In genomic region chr2:134253804-134254203, GRCh38 we compare ENCODE assay signal across 8 cellular contexts. TPM values are rescaled to one million over a fixed set of nuclear protein-coding genes. Genes with fewer than 3 reads are reported as not detected.
DNase-seq lines count a peak whose midpoint lies in the region; ATAC-seq and TF ChIP-seq lines count a peak whose summit lies in the region.

Gene MGAT5 (plus strand): TSS chr2:134254072. CDS start chr2:134254404, 332 bp downstream.

- no TSS peak for BruUV-seq in MCF 10A (replicated peaks; lab: Mats Ljungman, UMichigan)

- no peak within 1 kb of the TSS for H3K27ac ChIP-seq in CD8-positive, alpha-beta T cell (ENCODE audit: low read depth, low read length)
- no peak within 1 kb of the TSS for H3K27ac ChIP-seq in naive thymus-derived CD4-positive, alpha-beta T cell (ENCODE audit: low read depth, low read length)

- H3K9me3 ChIP-seq in CD8-positive, alpha-beta T cell (ENCODE audit: low read length): no peaks in the 10 kb centered on the region
- H3K9me3 ChIP-seq in naive thymus-derived CD4-positive, alpha-beta T cell (ENCODE audit: control insufficient read depth in 2 of 3, low read length in 3 of 3): no peaks in the 10 kb centered on the region

- no peak for DNase-seq in CD8-positive, alpha-beta T cell
- DNase-seq in NCI-H1436 treated with DMSO at 0.1 percent for 48 hours (lab: John Stamatoyannopoulos, UW) (peak; percentile 74), MCF 10A (ENCODE audit: unreplicated experiment) (peak; percentile 70), NCI-H187 treated with DMSO at 0.1 percent for 48 hours (lab: John Stamatoyannopoulos, UW) (no peak), SW480 (ENCODE audit: low spot score) (no peak), globus pallidus (ENCODE audit: low spot score) (no peak)
- no peak for DNase-seq in naive thymus-derived CD4-positive, alpha-beta T cell

- no peak for ATAC-seq in CD8-positive, alpha-beta T cell
- ATAC-seq in GM21390 (IDR thresholded peaks at IDR 0.05; ENCODE audit: unreplicated experiment): peak; percentile 9
- ATAC-seq in naive thymus-derived CD4-positive, alpha-beta T cell: no peak

- peak within 1 kb of the TSS; percentile 35 for H3K27ac Mint-ChIP-seq in CD8-positive, alpha-beta T cell
- no peak within 1 kb of the TSS for H3K27ac Mint-ChIP-seq in MCF 10A (ENCODE audit: low read depth, unreplicated experiment)
- H3K27ac Mint-ChIP-seq in naive thymus-derived CD4-positive, alpha-beta T cell: peak within 1 kb of the TSS in 7 of 9 donors; percentile 14 to 72 (median 67)

- H3K4me3 ChIP-seq in CD8-positive, alpha-beta T cell (ENCODE audit: low read depth, low read length): no peak within 1 kb of the TSS
- no peak within 1 kb of the TSS for H3K4me3 ChIP-seq in naive thymus-derived CD4-positive, alpha-beta T cell (ENCODE audit: low read length)

- POLR2A ChIA-PET in CD8-positive, alpha-beta T cell (lab: Charles Lee): interaction anchor here (1.6 kb wide), 1 partner anchor 19 kb away, joined by 6 read pairs; no protein-coding TSS in a partner anchor
- POLR2A ChIA-PET in MCF 10A (lab: Yijun Ruan, JAX): no interaction called here
- POLR2A ChIA-PET in naive thymus-derived CD4-positive, alpha-beta T cell (lab: Charles Lee): no interaction called here

- no peaks in the 10 kb centered on the region for H3K9me3 Mint-ChIP-seq in CD8-positive, alpha-beta T cell
- no peaks in the 10 kb centered on the region for H3K9me3 Mint-ChIP-seq in MCF 10A (ENCODE audit: unreplicated experiment)
- no peaks in the 10 kb centered on the region for H3K9me3 Mint-ChIP-seq in naive thymus-derived CD4-positive, alpha-beta T cell

- H3K4me1 Mint-ChIP-seq in CD8-positive, alpha-beta T cell (ENCODE audit: low read depth): peaks cover 92% of the 10 kb centered on the region
- H3K4me1 Mint-ChIP-seq in MCF 10A (ENCODE audit: insufficient read depth, unreplicated experiment): peaks cover 13% of the 10 kb centered on the region
- H3K4me1 Mint-ChIP-seq in naive thymus-derived CD4-positive, alpha-beta T cell: peaks cover 56 to 96% (median 94%) of the 10 kb centered on the region in 7 donors

- no peaks in the 10 kb centered on the region for H3K36me3 ChIP-seq in CD8-positive, alpha-beta T cell (ENCODE audit: insufficient read depth, low read length)
- no peaks in the 10 kb centered on the region for H3K36me3 ChIP-seq in naive thymus-derived CD4-positive, alpha-beta T cell (ENCODE audit: control insufficient read depth in 2 of 3, insufficient read depth in 3 of 3, low read length in 3 of 3)

- no peaks in the 10 kb centered on the region for H3K27me3 Mint-ChIP-seq in CD8-positive, alpha-beta T cell (ENCODE audit: low read depth)
- no peaks in the 10 kb centered on the region for H3K27me3 Mint-ChIP-seq in MCF 10A (ENCODE audit: insufficient read depth, unreplicated experiment)
- no peaks in the 10 kb centered on the region for H3K27me3 Mint-ChIP-seq in naive thymus-derived CD4-positive, alpha-beta T cell

- H3K36me3 Mint-ChIP-seq in CD8-positive, alpha-beta T cell: peaks cover 24% of the 10 kb centered on the region
- H3K36me3 Mint-ChIP-seq in MCF 10A (ENCODE audit: insufficient read depth, unreplicated experiment): peaks cover 10% of the 10 kb centered on the region
- peaks cover 0 to 35% (median 22%) of the 10 kb centered on the region in 5 donors for H3K36me3 Mint-ChIP-seq in naive thymus-derived CD4-positive, alpha-beta T cell

- no peaks in the 10 kb centered on the region for H3K27me3 ChIP-seq in CD8-positive, alpha-beta T cell (ENCODE audit: insufficient read depth, low read length)
- H3K27me3 ChIP-seq in naive thymus-derived CD4-positive, alpha-beta T cell (ENCODE audit: control insufficient read depth in 2 of 2, insufficient read depth in 2 of 2, low read length in 2 of 2): no peaks in the 10 kb centered on the region

- H3K4me1 ChIP-seq in CD8-positive, alpha-beta T cell (ENCODE audit: insufficient read depth, low read length): peaks cover 75% of the 10 kb centered on the region
- H3K4me1 ChIP-seq in naive thymus-derived CD4-positive, alpha-beta T cell (ENCODE audit: control insufficient read depth in 2 of 2, insufficient read depth in 2 of 2, low read length in 2 of 2): peaks cover 43 to 78% of the 10 kb centered on the region in 2 donors

- TF ChIP-seq CTCF in CD8-positive, alpha-beta T cell (IDR thresholded peaks at IDR 0.05): no peak
- TF ChIP-seq CTCF in MCF 10A (IDR thresholded peaks at IDR 0.05; ENCODE audit: unreplicated experiment): no peak

- no peak within 1 kb of the TSS for H3K4me3 Mint-ChIP-seq in CD8-positive, alpha-beta T cell
- no peak within 1 kb of the TSS for H3K4me3 Mint-ChIP-seq in MCF 10A (ENCODE audit: unreplicated experiment)
- peak within 1 kb of the TSS in 8 of 10 donors; percentile 36 to 74 (median 47) for H3K4me3 Mint-ChIP-seq in naive thymus-derived CD4-positive, alpha-beta T cell

- intact Hi-C loops in CD8-positive, alpha-beta T cell (cut with DNase I, micrococcal nuclease): no loop called here
- intact Hi-C loops in MCF 10A (cut with micrococcal nuclease): no loop called here
- intact Hi-C loops in naive thymus-derived CD4-positive, alpha-beta T cell (cut with micrococcal nuclease): loop anchor here in 1 of 2 donors (10.0 kb wide), 1 partner anchor 1491 kb away; the partner anchor contains the start of gene UBXN4

- CTCF ChIA-PET in CD8-positive, alpha-beta T cell (lab: Charles Lee): interaction anchor here (1.1 to 5.7 kb wide), 8 partner anchors 8 to 136 kb away, joined by 3 to 38 read pairs (median 4); no protein-coding TSS in a partner anchor
- CTCF ChIA-PET in MCF 10A (lab: Yijun Ruan, JAX): interaction anchor here (0.9 to 5.0 kb wide), 4 partner anchors 9 to 146 kb away, joined by 4 to 40 read pairs (median 12); no protein-coding TSS in a partner anchor
- CTCF ChIA-PET in naive thymus-derived CD4-positive, alpha-beta T cell (lab: Charles Lee): interaction anchor here (0.9 kb wide), 1 partner anchor 9 kb away, joined by 3 read pairs; no protein-coding TSS in a partner anchor

RNA-seq across cellular contexts. Expression of gene MGAT5, which starts in this region (rescaled TPM):
- total RNA-seq in CD8-positive, alpha-beta T cell: 10 to 100 TPM; 49.6 to 52.9 TPM
- 22.2 and 32.3 TPM in 2 replicates for total RNA-seq in MCF 10A (2022)
- 10 to 100 TPM; 35.5 to 48.0 (median 40.3) TPM for total RNA-seq in naive thymus-derived CD4-positive, alpha-beta T cell
- polyA plus RNA-seq in naive thymus-derived CD4-positive, alpha-beta T cell: 1 to 10 TPM; 5.3 to 8.5 TPM

Comparison
In these comparisons a context has a peak if more than half of its experiments do, and no peak if none do; other contexts are left out.
1. DNase-seq: peak in NCI-H1436 treated with DMSO at 0.1 percent for 48 hours (single experiment) and MCF 10A (single experiment); none in CD8-positive, alpha-beta T cell (0 of 7), naive thymus-derived CD4-positive, alpha-beta T cell (0 of 9), NCI-H187 treated with DMSO at 0.1 percent for 48 hours (single experiment), SW480 (single experiment) and globus pallidus (single experiment).
2. H3K4me3 Mint-ChIP-seq: peak in naive thymus-derived CD4-positive, alpha-beta T cell (8 of 10); none in CD8-positive, alpha-beta T cell (single experiment) and MCF 10A (single experiment).